ENCODE assay signal across 10 cellular contexts in genomic region chr6:11196511-11197174, GRCh38. TPM values are rescaled to one million over a fixed set of nuclear protein-coding genes. Genes with fewer than 3 reads are reported as not detected.
DNase-seq lines count a peak whose midpoint lies in the region; ATAC-seq, FAIRE-seq and TF ChIP-seq lines count a peak whose summit lies in the region.
"Had no signal": no experiment of that assay in that cellular context is flagged by ENCODE, and none has a peak within 500 bp of the region (broad histone marks: within the 10 kb centered on the region; RNA-seq: fewer than 3 reads in every experiment).

No MANE protein-coding gene starts in this region.

- H3K4me1 ChIP-seq in A549 (peaks cover 94% of the 10 kb centered on the region), uterus (peaks cover 0 to 5% of the 10 kb centered on the region in 2 donors)
- peaks cover 4% of the 10 kb centered on the region for H3K4me1 ChIP-seq in effector memory CD4-positive, alpha-beta T cell (ENCODE audit: control insufficient read depth, insufficient read depth, low read length, poor library complexity, severe bottlenecking)

- H3K4me3 ChIP-seq in A549 (no peak overlapping the region), brain microvascular endothelial cell (ENCODE audit: low read depth, low read length) (peak overlapping the region; percentile 6), uterus (no peak overlapping the region)
- H3K4me3 ChIP-seq in effector memory CD4-positive, alpha-beta T cell (ENCODE audit: insufficient read depth, low read depth, low read length, poor library complexity, severe bottlenecking): no peak overlapping the region

- H3K36me3 ChIP-seq in brain microvascular endothelial cell (replicated peaks) (peaks cover 5% of the 10 kb centered on the region), uterus (no peaks in the 10 kb centered on the region)
- H3K36me3 ChIP-seq in effector memory CD4-positive, alpha-beta T cell (ENCODE audit: control insufficient read depth, insufficient read depth, low read length): peaks cover 8% of the 10 kb centered on the region

- CTCF ChIA-PET in A549 (lab: Yijun Ruan, JAX): no interaction called here

- no peak for TF ChIP-seq POLR2A in A549 (IDR thresholded peaks at IDR 0.05; ENCODE audit: low read length)
- no peak for TF ChIP-seq POLR2A in uterus (IDR thresholded peaks at IDR 0.05)

- H3K4me2 ChIP-seq in A549: peak overlapping the region; percentile 58

- TF ChIP-seq CTCF in A549 (IDR thresholded peaks at IDR 0.05): no peak
- TF ChIP-seq CTCF in brain microvascular endothelial cell (IDR thresholded peaks at IDR 0.05; ENCODE audit: low read depth, low read length, missing control alignments): no peak
- TF ChIP-seq CTCF in uterus (IDR thresholded peaks at IDR 0.05): no peak

- H3K9me3 ChIP-seq in A549: no peaks in the 10 kb centered on the region
- H3K9me3 ChIP-seq in effector memory CD4-positive, alpha-beta T cell (ENCODE audit: control insufficient read depth, low read length): no peaks in the 10 kb centered on the region
- no peaks in the 10 kb centered on the region for H3K9me3 ChIP-seq in uterus

- no peak for TF ChIP-seq RAD21 in A549 (conservative IDR thresholded peaks at IDR 0.05 in 1 of 2, IDR thresholded peaks at IDR 0.05 in 1 of 2)

- POLR2A ChIA-PET in A549 (lab: Yijun Ruan, JAX): no interaction called here

- in situ Hi-C loops in brain microvascular endothelial cell (cut with HindIII; ENCODE audit: low pct_ligation_motif_present, low sequenced_read_pairs): no loop called here

- no peak for ATAC-seq in A549
- ATAC-seq: left colon had no signal

- TF ChIP-seq EP300 in A549 (IDR thresholded peaks at IDR 0.05): no peak

- H3K27me3 ChIP-seq in brain microvascular endothelial cell (replicated peaks) (no peaks in the 10 kb centered on the region), uterus (no peaks in the 10 kb centered on the region)
- no peaks in the 10 kb centered on the region for H3K27me3 ChIP-seq in effector memory CD4-positive, alpha-beta T cell (replicated peaks; ENCODE audit: control insufficient read depth, insufficient read depth, low read length, poor library complexity, severe bottlenecking)

- H3K27ac ChIP-seq in A549 (peak overlapping the region; percentile 94 to 98), brain microvascular endothelial cell (peak overlapping the region; percentile 88), uterus (peak overlapping the region in 1 of 2 donors; percentile 44)
- no peak overlapping the region for H3K27ac ChIP-seq in effector memory CD4-positive, alpha-beta T cell (ENCODE audit: insufficient read depth, low read length, poor library complexity, severe bottlenecking)

- no peak for FAIRE-seq in A549 (lab: Jason Lieb, UNC)

- 81% methylated on average over 15 of the region's 15 CpGs for WGBS in A549 (ENCODE audit: missing lambda C conversion rate)

- no peak for DNase-seq in A549 (ENCODE audit: low read depth in 1 of 2, low spot score in 1 of 2)
- DNase-seq in GM04504 (ENCODE audit: low read depth): peak; percentile 67
- peak; percentile 79 for DNase-seq in brain microvascular endothelial cell
- DNase-seq in myocyte (ENCODE audit: low read depth): peak; percentile 85
- DNase-seq in effector memory CD4-positive, alpha-beta T cell: no peak
- DNase-seq in stimulated activated naive CD4-positive, alpha-beta T cell (lab: John Stamatoyannopoulos, UW): no peak
- no peak for DNase-seq in uterus
- no peak for DNase-seq in HUDEP-2 (lab: John Stamatoyannopoulos, UW; ENCODE audit: unreplicated experiment in 76 of 76)
- DNase-seq: left colon, NCI-H1092 treated with DMSO at 0.1 percent for 48 hours had no signal

- intact Hi-C loops in uterus (cut with DNase I; ENCODE audit: low total_unique reads): no loop called here

TF ChIP-seq in A549, 52 proteins besides CTCF, POLR2A, EP300 and RAD21:
- TF ChIP-seq MYC (IDR thresholded peaks at IDR 0.05; ENCODE audit: borderline replicate concordance, low read length) (no peak), PHF8 (IDR thresholded peaks at IDR 0.05; ENCODE audit: borderline replicate concordance, low read depth) (no peak), MAFK (IDR thresholded peaks at IDR 0.05; ENCODE audit: partially characterized antibody) (peak; percentile 93), ATOH8 (CRISPR knock-in tag; IDR thresholded peaks at IDR 0.05; ENCODE audit: low read depth) (peak; percentile 10; the same call in 1 of the 2 replicates), USF2 (IDR thresholded peaks at IDR 0.05) (no peak), BCL3 (IDR thresholded peaks at IDR 0.05) (no peak), ZC3H11A (IDR thresholded peaks at IDR 0.05) (no peak), TFCP2L1 (CRISPR knock-in tag; IDR thresholded peaks at IDR 0.05) (no peak), ZNF302 (CRISPR knock-in tag; IDR thresholded peaks at IDR 0.05) (no peak), POLR2AphosphoS2 (conservative IDR thresholded peaks at IDR 0.05; ENCODE audit: low read length) (0 out of 2 replicates have a peak, but pooled peaks have one; percentile 79)
TF ChIP-seq in A549: peak in this region for 3.

RNA-seq across cellular contexts. Expression of gene NEDD9, which starts 35.8 kb away (rescaled TPM):
- polyA plus RNA-seq in A549 (2011; rRNA removed): 79.6 and 82.5 TPM in 2 replicates
- 58.4 and 71.1 TPM in 2 replicates for polyA plus RNA-seq in A549 (2012; cell fraction: cytosol; rRNA removed)
- 106 and 118 TPM in 2 replicates for polyA plus RNA-seq in A549 (2012; cell fraction: nucleus; rRNA removed)
- 43.6 to 47.9 TPM (median 46.7 TPM) in 3 replicates for polyA plus RNA-seq in A549 (2017; fragmentation: RNase III; extraction: RNeasy Plus Mini Kit Qiagen cat#74134 plus additional on column Dnase treatment)
- polyA minus RNA-seq in A549 (2011; rRNA and poly(A)+ RNA removed): 212 and 221 TPM in 2 replicates
- 3.4 and 4.5 TPM in 2 replicates for total RNA-seq in myocyte
- polyA plus RNA-seq in myocyte (2012): 15.1 TPM
- total RNA-seq in uterus: 10 to 100 TPM; 36.2 to 99.1 (median 70.2) TPM

Comparison
In these comparisons a context has a peak if more than half of its experiments do, and no peak if none do; other contexts are left out.
1. DNase-seq: peak in GM04504 (single experiment), brain microvascular endothelial cell (single experiment) and myocyte (single experiment); none in A549 (0 of 2), effector memory CD4-positive, alpha-beta T cell (0 of 3), stimulated activated naive CD4-positive, alpha-beta T cell (0 of 6), uterus (0 of 2) and HUDEP-2 (0 of 76).